6 cellular contexts compared by ENCODE assay signal in genomic region chr6:31958412-31958740, GRCh38. TPM values are rescaled to one million over a fixed set of nuclear protein-coding genes. Genes with fewer than 3 reads are reported as not detected.
DNase-seq lines count a peak whose midpoint lies in the region; ATAC-seq and TF ChIP-seq lines count a peak whose summit lies in the region.

No MANE protein-coding gene starts in this region.

- peaks cover 17 to 20% of the 10 kb centered on the region in 2 donors for H3K4me1 ChIP-seq in gastrocnemius medialis

- peak overlapping the region; percentile 95 for H3K4me3 Mint-ChIP-seq in activated naive CD4-positive, alpha-beta T cell treated with anti-CD3 and anti-CD28 coated beads for 36 hours
- peak overlapping the region; percentile 92 to 93 for H3K4me3 Mint-ChIP-seq in effector memory CD8-positive, alpha-beta T cell

- H3K27ac ChIP-seq in gastrocnemius medialis, result peak overlapping the region; percentile 82 to 89 (median 87)

- no peaks in the 10 kb centered on the region for H3K27me3 Mint-ChIP-seq in activated naive CD4-positive, alpha-beta T cell treated with anti-CD3 and anti-CD28 coated beads for 36 hours (ENCODE audit: low read depth)
- no peaks in the 10 kb centered on the region for H3K27me3 Mint-ChIP-seq in effector memory CD8-positive, alpha-beta T cell

- in situ Hi-C loops in gastrocnemius medialis (cut with MboI; ENCODE audit: low sequenced_read_pairs in 4 of 4), result loop anchor here (10.0 to 25.0 kb wide), 8 partner anchors 54 to 1004 kb away; partner anchors contain the start of genes ZBTB12 (in 2 of the 4), AGER (in 1 of the 4), AGPAT1 (in 1 of the 4) and APOM (in 1 of the 4)

- peak; percentile 3 for ATAC-seq in effector memory CD8-positive, alpha-beta T cell (replicated peaks)
- peak in 1 of 2 donors; percentile 3 for ATAC-seq in gastrocnemius medialis

- intact Hi-C loops in activated naive CD4-positive, alpha-beta T cell treated with anti-CD3 and anti-CD28 coated beads for 36 hours (cut with micrococcal nuclease), result loop anchor here (2.0 to 5.0 kb wide), 3 partner anchors 126 to 412 kb away; partner anchors contain the start of genes ATP6V1G2, NFKBIL1, PPT2 and PRRT1
- intact Hi-C loops in gastrocnemius medialis (cut with DNase I; ENCODE audit: low total_unique reads), result loop anchor here (1.0 to 10.0 kb wide), 6 partner anchors 56 to 1404 kb away; partner anchors contain the start of genes ATP6V1G2, GNL1, LY6G5C and NFKBIL1

- H3K36me3 Mint-ChIP-seq in activated naive CD4-positive, alpha-beta T cell treated with anti-CD3 and anti-CD28 coated beads for 36 hours (ENCODE audit: low read depth), result peaks cover 39% of the 10 kb centered on the region
- H3K36me3 Mint-ChIP-seq in effector memory CD8-positive, alpha-beta T cell (ENCODE audit: insufficient read depth), result peaks cover 66% of the 10 kb centered on the region

- DNase-seq in activated naive CD4-positive, alpha-beta T cell treated with anti-CD3 and anti-CD28 coated beads for 36 hours, result no peak
- no peak for DNase-seq in activated naive CD4-positive, alpha-beta T cell treated with anti-CD3 and anti-CD28 coated beads, Interleukin-2, amount 50 U/mL, for 16 hours
- DNase-seq in effector memory CD8-positive, alpha-beta T cell, result no peak
- DNase-seq in gastrocnemius medialis (no peak), dermis blood vessel endothelial cell (no peak), OCI-M2 (lab: John Stamatoyannopoulos, UW; ENCODE audit: unreplicated experiment) (no peak)

- no peaks in the 10 kb centered on the region for H3K9me3 ChIP-seq in gastrocnemius medialis

- H3K4me1 Mint-ChIP-seq in activated naive CD4-positive, alpha-beta T cell treated with anti-CD3 and anti-CD28 coated beads for 36 hours (ENCODE audit: low read depth), result peaks cover 41% of the 10 kb centered on the region
- peaks cover 30 to 32% of the 10 kb centered on the region in 2 donors for H3K4me1 Mint-ChIP-seq in effector memory CD8-positive, alpha-beta T cell (ENCODE audit: low read depth in 2 of 2)

- peaks cover 0 to 74% of the 10 kb centered on the region in 2 donors for H3K36me3 ChIP-seq in gastrocnemius medialis

- no peak for TF ChIP-seq CTCF in gastrocnemius medialis (IDR thresholded peaks at IDR 0.05 in 4 of 5, conservative IDR thresholded peaks at IDR 0.05 in 1 of 5)

- no peaks in the 10 kb centered on the region for H3K27me3 ChIP-seq in gastrocnemius medialis

- H3K27ac Mint-ChIP-seq in activated naive CD4-positive, alpha-beta T cell treated with anti-CD3 and anti-CD28 coated beads for 36 hours, result peak overlapping the region; percentile 85
- peak overlapping the region; percentile 95 to 96 for H3K27ac Mint-ChIP-seq in effector memory CD8-positive, alpha-beta T cell

- peak overlapping the region; percentile 82 to 94 (median 88) for H3K4me3 ChIP-seq in gastrocnemius medialis

- CTCF ChIA-PET in activated naive CD4-positive, alpha-beta T cell treated with anti-CD3 and anti-CD28 coated beads for 36 hours (lab: Charles Lee), result interaction anchor here (1.2 to 1.4 kb wide), 2 partner anchors 12 to 15 kb away, joined by 3 to 4 read pairs; no protein-coding TSS in a partner anchor

- no peak for TF ChIP-seq POLR2A in gastrocnemius medialis (IDR thresholded peaks at IDR 0.05)

- no peaks in the 10 kb centered on the region for H3K9me3 Mint-ChIP-seq in activated naive CD4-positive, alpha-beta T cell treated with anti-CD3 and anti-CD28 coated beads for 36 hours
- H3K9me3 Mint-ChIP-seq in effector memory CD8-positive, alpha-beta T cell, result no peaks in the 10 kb centered on the region

RNA-seq across cellular contexts. Expression of gene NELFE, which starts 0.4 kb away (rescaled TPM):
- 10 to 100 TPM; 83.2 to 87.4 TPM for total RNA-seq in activated naive CD4-positive, alpha-beta T cell treated with anti-CD3 and anti-CD28 coated beads for 36 hours
- 10 to 100 TPM; 58.1 to 88.6 (median 78.7) TPM for total RNA-seq in gastrocnemius medialis
- 111 and 114 TPM in 2 replicates for total RNA-seq in dermis blood vessel endothelial cell

RNA-seq across cellular contexts. Expression of gene SKIC2, which starts 0.6 kb away (rescaled TPM):
- total RNA-seq in activated naive CD4-positive, alpha-beta T cell treated with anti-CD3 and anti-CD28 coated beads for 36 hours, result 100 to 1,000 TPM in 1 of 2 experiments, 10 to 100 TPM in 1; 93.6 to 101 TPM
- total RNA-seq in gastrocnemius medialis, result 10 to 100 TPM; 21.2 to 51.9 (median 22.7) TPM
- total RNA-seq in dermis blood vessel endothelial cell, result 37.3 and 48.2 TPM in 2 replicates

RNA-seq across cellular contexts. Expression of gene CFB, which starts 12.5 kb away (rescaled TPM):
- 1 to 10 TPM in 1 of 2 experiments, under 1 TPM in 1; 0.74 to 1.7 TPM for total RNA-seq in activated naive CD4-positive, alpha-beta T cell treated with anti-CD3 and anti-CD28 coated beads for 36 hours
- total RNA-seq in gastrocnemius medialis, result 10 to 100 TPM in 1 of 4 donors, 1 to 10 TPM in 3; 1.0 to 13.8 (median 6.1) TPM
- 1.6 and 2.0 TPM in 2 replicates for total RNA-seq in dermis blood vessel endothelial cell

RNA-seq across cellular contexts. Expression of gene DXO, which starts 13.6 kb away (rescaled TPM):
- total RNA-seq in activated naive CD4-positive, alpha-beta T cell treated with anti-CD3 and anti-CD28 coated beads for 36 hours, result 10 to 100 TPM; 12.5 to 13.0 TPM
- total RNA-seq in gastrocnemius medialis, result 10 to 100 TPM in 1 of 4 donors, 1 to 10 TPM in 3; 5.8 to 11.5 (median 8.5) TPM
- total RNA-seq in dermis blood vessel endothelial cell, result 12.8 and 14.6 TPM in 2 replicates

RNA-seq across cellular contexts. Expression of gene C4A, which starts 23.5 kb away (rescaled TPM):
- 1 to 10 TPM; 3.2 to 3.5 TPM for total RNA-seq in activated naive CD4-positive, alpha-beta T cell treated with anti-CD3 and anti-CD28 coated beads for 36 hours
- total RNA-seq in gastrocnemius medialis (1 to 10 TPM; 4.3 to 7.8 (median 6.2) TPM), dermis blood vessel endothelial cell (1.5 and 2.2 TPM in 2 replicates)
